ENCODE assay signal across 1 cellular context in the genomic region with DNA sequence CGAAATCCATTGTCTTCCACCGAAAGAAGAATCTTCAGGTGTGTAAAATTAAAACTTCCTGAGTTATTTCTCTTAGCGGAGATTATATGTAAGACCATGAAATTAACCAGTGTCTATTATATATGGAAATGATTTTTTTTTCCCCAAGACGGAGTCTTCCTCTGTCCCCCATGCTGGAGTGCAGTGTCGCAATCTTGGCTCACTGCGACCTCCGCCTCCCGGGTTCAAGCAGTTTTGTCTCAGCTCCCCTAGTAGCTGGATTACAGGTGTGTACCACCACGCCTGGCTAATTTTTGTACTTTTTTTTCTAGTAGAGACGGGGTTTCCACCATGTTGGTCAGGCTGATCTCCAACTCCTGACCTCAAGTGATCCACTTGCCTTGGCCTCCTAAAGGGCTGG.
TF ChIP-seq lines count a peak whose summit lies in the region.

No MANE protein-coding gene starts in this region.

TF ChIP-seq in HepG2, 621 proteins besides CTCF, POLR2A, EP300 and RAD21:
- TF ChIP-seq CEBPG (CRISPR knock-in tag; IDR thresholded peaks at IDR 0.05) (peak; percentile 39; the same call in 1 of the 2 replicates), CEBPB (IDR thresholded peaks at IDR 0.05; ENCODE audit: borderline replicate concordance, low read depth, low read length) (peak; percentile 52), RELA (CRISPR knock-in tag; IDR thresholded peaks at IDR 0.05) (no peak), POLR2G (IDR thresholded peaks at IDR 0.05; ENCODE audit: low read depth, low read length) (0 out of 2 replicates have a peak, but pooled peaks have one; percentile 12)
